Comparison of ENCODE assay signal across 15 cellular contexts in genomic region chr2:88090446-88091283, GRCh38. TPM values are rescaled to one million over a fixed set of nuclear protein-coding genes. Genes with fewer than 3 reads are reported as not detected.
DNase-seq lines count a peak whose midpoint lies in the region; ATAC-seq and TF ChIP-seq lines count a peak whose summit lies in the region.
"Had no signal": no experiment of that assay in that cellular context is flagged by ENCODE, and none has a peak within 500 bp of the region (broad histone marks: within the 10 kb centered on the region; RNA-seq: fewer than 3 reads in every experiment).

No MANE protein-coding gene starts in this region.

- TF ChIP-seq CTCF in cardiac muscle cell (IDR thresholded peaks at IDR 0.05; ENCODE audit: low read depth, low read length): no peak

- H3K36me3 Mint-ChIP-seq in activated naive CD4-positive, alpha-beta T cell treated with anti-CD3 and anti-CD28 coated beads, Interleukin-2, amount 50 U/mL, for 24 hours: no peaks in the 10 kb centered on the region

- H3K27me3 Mint-ChIP-seq in activated naive CD4-positive, alpha-beta T cell treated with anti-CD3 and anti-CD28 coated beads, Interleukin-2, amount 50 U/mL, for 24 hours: no peaks in the 10 kb centered on the region

- H3K36me3 ChIP-seq in cardiac muscle cell: peaks cover 66% of the 10 kb centered on the region
- H3K36me3 ChIP-seq: SJSA1, transverse colon had no signal

- no peak for DNase-seq in cardiac muscle cell (ENCODE audit: low read depth in 1 of 2, low spot score in 1 of 2)
- DNase-seq in Right ventricle myocardium inferior (ENCODE audit: missing footprints): no peak
- peak in 2 of 3 donors; percentile 8 for DNase-seq in stimulated activated CD4-positive, alpha-beta T cell treated with anti-CD3 and anti-CD28 coated beads, Interleukin-12 subunit alpha, Interleukin-12 subunit beta, amount 100 ng/mL, for 48 hours (ENCODE audit: low read depth in 2 of 3, low spot score in 1 of 3)
- peak; percentile 33 for DNase-seq in superior temporal gyrus (ENCODE audit: extremely low spot score)
- no peak for DNase-seq in posterior vena cava (ENCODE audit: low spot score)
- DNase-seq: MM.1S, NCI-H524 treated with DMSO at 0.1 percent for 48 hours, transverse colon had no signal

- intact Hi-C loops in Right ventricle myocardium inferior (cut with DNase I) (no loop called here), posterior vena cava (cut with DNase I) (no loop called here)

- H3K4me3 Mint-ChIP-seq in activated naive CD4-positive, alpha-beta T cell treated with anti-CD3 and anti-CD28 coated beads, Interleukin-2, amount 50 U/mL, for 24 hours: peak overlapping the region; percentile 31

- no peak overlapping the region for H3K4me3 ChIP-seq in cardiac muscle cell
- H3K4me3 ChIP-seq: esophagus muscularis mucosa, SJSA1, skin epidermis, transverse colon had no signal

- no peaks in the 10 kb centered on the region for H3K4me1 ChIP-seq in cardiac muscle cell (ENCODE audit: low read depth)
- H3K4me1 ChIP-seq: esophagus muscularis mucosa, SJSA1, transverse colon had no signal

- ATAC-seq in Right ventricle myocardium inferior (no peak), GM21576 (IDR thresholded peaks at IDR 0.05; ENCODE audit: unreplicated experiment) (no peak), GM19455 (IDR thresholded peaks at IDR 0.05; ENCODE audit: unreplicated experiment) (no peak)

- no peaks in the 10 kb centered on the region for H3K27me3 ChIP-seq in cardiac muscle cell
- H3K27me3 ChIP-seq: esophagus muscularis mucosa, SJSA1, transverse colon had no signal

- H3K9me3 ChIP-seq in cardiac muscle cell (ENCODE audit: low read depth): no peaks in the 10 kb centered on the region
- H3K9me3 ChIP-seq: esophagus muscularis mucosa, SJSA1, transverse colon had no signal

- H3K27ac Mint-ChIP-seq in activated naive CD4-positive, alpha-beta T cell treated with anti-CD3 and anti-CD28 coated beads, Interleukin-2, amount 50 U/mL, for 24 hours: peak overlapping the region; percentile 86

- H3K9me3 Mint-ChIP-seq in activated naive CD4-positive, alpha-beta T cell treated with anti-CD3 and anti-CD28 coated beads, Interleukin-2, amount 50 U/mL, for 24 hours: no peaks in the 10 kb centered on the region

- peaks cover 33% of the 10 kb centered on the region for H3K4me1 Mint-ChIP-seq in activated naive CD4-positive, alpha-beta T cell treated with anti-CD3 and anti-CD28 coated beads, Interleukin-2, amount 50 U/mL, for 24 hours

- peak overlapping the region; percentile 17 for H3K27ac ChIP-seq in cardiac muscle cell
- H3K27ac ChIP-seq: esophagus muscularis mucosa, SJSA1, skin epidermis, transverse colon had no signal

RNA-seq across cellular contexts. Expression of gene SMYD1, which starts 23.0 kb away (rescaled TPM):
- total RNA-seq in cardiac muscle cell (289 and 375 TPM in 2 replicates), Right ventricle myocardium inferior (544 TPM), posterior vena cava (not detected)
- 211 and 303 TPM in 2 replicates for polyA plus RNA-seq in cardiac muscle cell
- total RNA-seq: bronchial epithelial cell, SJSA1 had no signal

RNA-seq across cellular contexts. Expression of gene KRCC1, which starts 35.1 kb away (rescaled TPM):
- 26.6 and 26.7 TPM in 2 replicates for total RNA-seq in cardiac muscle cell
- 26.5 and 29.5 TPM in 2 replicates for polyA plus RNA-seq in cardiac muscle cell
- total RNA-seq in Right ventricle myocardium inferior: 23.8 TPM
- total RNA-seq in posterior vena cava: 10 to 100 TPM; 19.9 to 21.8 TPM

RNA-seq across cellular contexts. Expression of gene FABP1, which starts 37.2 kb away (rescaled TPM):
- total RNA-seq in cardiac muscle cell (not detected in 2 replicates), Right ventricle myocardium inferior (not detected), posterior vena cava (not detected)
- 0.24 and 0.45 TPM in 2 replicates for polyA plus RNA-seq in cardiac muscle cell
- total RNA-seq: bronchial epithelial cell, SJSA1 had no signal

Comparison
In these comparisons a context has a peak if more than half of its experiments do, and no peak if none do; other contexts are left out.
1. DNase-seq: peak in stimulated activated CD4-positive, alpha-beta T cell treated with anti-CD3 and anti-CD28 coated beads, Interleukin-12 subunit alpha, Interleukin-12 subunit beta, amount 100 ng/mL, for 48 hours (2 of 3) and superior temporal gyrus (single experiment); none in cardiac muscle cell (0 of 2), Right ventricle myocardium inferior (single experiment) and posterior vena cava (single experiment).
2. RNA of gene SMYD1, which starts 23.0 kb away (total RNA-seq): 544 TPM in Right ventricle myocardium inferior (single experiment) and 289 to 375 TPM in cardiac muscle cell; not detected in posterior vena cava; every median in the first group is over 100 times any median in the second.